Comparison of ENCODE assay signal across 8 cellular contexts in genomic region chr19:53537126-53537522, GRCh38. TPM values are rescaled to one million over a fixed set of nuclear protein-coding genes. Genes with fewer than 3 reads are reported as not detected.
DNase-seq lines count a peak whose midpoint lies in the region; ATAC-seq and TF ChIP-seq lines count a peak whose summit lies in the region.

No MANE protein-coding gene starts in this region.

- no peaks in the 10 kb centered on the region for H3K36me3 Mint-ChIP-seq in progenitor cell of endocrine pancreas (ENCODE audit: insufficient read depth)

- H3K9me3 ChIP-seq in OCI-LY3 (ENCODE audit: insufficient read depth, low read length) = no peaks in the 10 kb centered on the region

- peak overlapping the region; percentile 66 for H3K4me2 ChIP-seq in OCI-LY3 (ENCODE audit: low read length)

- H3K9ac ChIP-seq in OCI-LY3 (ENCODE audit: low read length) = peak overlapping the region; percentile 79

- H3K36me3 ChIP-seq in OCI-LY3 (replicated peaks; ENCODE audit: low read depth, low read length) = peaks cover 19% of the 10 kb centered on the region

- DNase-seq in epithelial cell of proximal tubule (ENCODE audit: low read depth) (no peak), progenitor cell of endocrine pancreas (ENCODE audit: low spot score, unreplicated experiment) (no peak), DMS153 treated with DMSO at 0.1 percent for 48 hours (lab: John Stamatoyannopoulos, UW; ENCODE audit: unreplicated experiment) (no peak), NCI-H446 treated with DMSO at 0.1 percent for 48 hours (lab: John Stamatoyannopoulos, UW) (no peak), NCI-H510A (lab: John Stamatoyannopoulos, UW) (no peak)
- no peak for DNase-seq in activated CD4-positive, CD25-positive, alpha-beta regulatory T cell treated with anti-CD3 and anti-CD28 coated beads, Interleukin-2, amount 50 U/mL, for 72 hours

- H3K4me1 Mint-ChIP-seq in progenitor cell of endocrine pancreas (ENCODE audit: low read depth) = peaks cover 7% of the 10 kb centered on the region

- H3K27me3 Mint-ChIP-seq in progenitor cell of endocrine pancreas = no peaks in the 10 kb centered on the region

- peak overlapping the region; percentile 37 for H3K27ac ChIP-seq in OCI-LY3 (ENCODE audit: low read length)

- no peaks in the 10 kb centered on the region for H3K27me3 ChIP-seq in OCI-LY3 (ENCODE audit: low read depth, low read length)

- H4K20me1 ChIP-seq in OCI-LY3 (ENCODE audit: insufficient read depth, low read length) = no peaks in the 10 kb centered on the region

- no peaks in the 10 kb centered on the region for H3K9me3 Mint-ChIP-seq in progenitor cell of endocrine pancreas (ENCODE audit: low read depth)

- H3K4me3 Mint-ChIP-seq in progenitor cell of endocrine pancreas (ENCODE audit: low read depth) = peak overlapping the region; percentile 90

- peak overlapping the region; percentile 92 for H2AFZ ChIP-seq in OCI-LY3 (ENCODE audit: low read depth, low read length)

- H3K79me2 ChIP-seq in OCI-LY3 (ENCODE audit: low read length) = peaks cover 18% of the 10 kb centered on the region

- ATAC-seq in GM19455 (IDR thresholded peaks at IDR 0.05; ENCODE audit: unreplicated experiment) = peak; percentile 22

- H3K4me3 ChIP-seq in OCI-LY3 (ENCODE audit: low read length) = peak overlapping the region; percentile 92
- peak overlapping the region; percentile 77 for H3K4me3 ChIP-seq in epithelial cell of proximal tubule (ENCODE audit: low read depth, low read length)

- peaks cover 7% of the 10 kb centered on the region; the same call in 1 of the 2 replicates for H3K4me1 ChIP-seq in OCI-LY3 (ENCODE audit: low read length)

- TF ChIP-seq CTCF in OCI-LY3 (IDR thresholded peaks at IDR 0.05; ENCODE audit: low read depth, low read length) (no peak), epithelial cell of proximal tubule (conservative IDR thresholded peaks at IDR 0.05; ENCODE audit: low read depth, low read length) (no peak), progenitor cell of endocrine pancreas (IDR thresholded peaks at IDR 0.05; ENCODE audit: unreplicated experiment) (no peak)

- H3K27ac Mint-ChIP-seq in progenitor cell of endocrine pancreas = peak overlapping the region; percentile 92

RNA-seq across cellular contexts. Expression of gene ZNF331, which starts 0.8 kb away (rescaled TPM):
- total RNA-seq in epithelial cell of proximal tubule = 5.3 and 6.1 TPM in 2 replicates
- 29.0 and 29.9 TPM in 2 replicates for total RNA-seq in progenitor cell of endocrine pancreas
